1 cellular context compared by ENCODE assay signal in the genomic region with DNA sequence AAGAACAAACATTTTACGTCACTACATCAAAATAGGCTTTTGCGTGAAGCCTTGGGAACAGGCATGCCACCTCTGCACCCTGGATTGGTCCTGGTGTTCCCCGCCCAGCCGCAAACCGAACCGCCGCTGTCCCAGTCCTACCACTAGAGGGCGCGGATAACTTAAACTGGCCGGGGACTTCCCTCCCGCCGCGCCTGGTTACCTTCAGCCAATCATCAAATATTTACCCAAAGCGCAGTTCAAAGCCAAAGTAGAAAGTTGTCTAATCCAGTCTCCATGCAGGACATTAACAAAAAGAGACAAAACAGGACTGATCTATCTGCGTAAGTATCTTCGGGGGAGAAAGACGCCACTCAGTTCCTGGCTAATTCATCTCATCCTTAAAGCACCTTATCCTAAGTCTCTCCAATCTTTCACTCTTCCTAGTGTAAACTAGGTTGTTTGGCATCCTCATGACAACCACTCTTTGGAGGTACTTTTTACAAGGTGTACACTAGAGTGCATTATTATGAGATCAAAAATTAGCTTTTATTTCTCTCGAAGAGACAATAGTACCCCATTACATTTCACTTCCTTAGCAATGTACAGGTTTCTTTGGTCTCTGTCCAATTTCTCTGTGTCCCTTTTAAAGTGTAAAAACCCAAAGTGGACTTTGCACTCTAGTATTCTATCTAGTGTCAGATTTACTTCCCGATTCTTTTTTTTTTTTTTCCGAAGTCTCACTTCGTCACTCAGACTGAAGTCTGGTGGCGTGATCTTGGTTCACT.
TF ChIP-seq lines count a peak whose summit lies in the region.

No MANE protein-coding gene starts in this region.

TF ChIP-seq in HEK293, 187 proteins besides CTCF, POLR2A, EP300 and RAD21 (continued from another document):
- TF ChIP-seq, protein P1, sequence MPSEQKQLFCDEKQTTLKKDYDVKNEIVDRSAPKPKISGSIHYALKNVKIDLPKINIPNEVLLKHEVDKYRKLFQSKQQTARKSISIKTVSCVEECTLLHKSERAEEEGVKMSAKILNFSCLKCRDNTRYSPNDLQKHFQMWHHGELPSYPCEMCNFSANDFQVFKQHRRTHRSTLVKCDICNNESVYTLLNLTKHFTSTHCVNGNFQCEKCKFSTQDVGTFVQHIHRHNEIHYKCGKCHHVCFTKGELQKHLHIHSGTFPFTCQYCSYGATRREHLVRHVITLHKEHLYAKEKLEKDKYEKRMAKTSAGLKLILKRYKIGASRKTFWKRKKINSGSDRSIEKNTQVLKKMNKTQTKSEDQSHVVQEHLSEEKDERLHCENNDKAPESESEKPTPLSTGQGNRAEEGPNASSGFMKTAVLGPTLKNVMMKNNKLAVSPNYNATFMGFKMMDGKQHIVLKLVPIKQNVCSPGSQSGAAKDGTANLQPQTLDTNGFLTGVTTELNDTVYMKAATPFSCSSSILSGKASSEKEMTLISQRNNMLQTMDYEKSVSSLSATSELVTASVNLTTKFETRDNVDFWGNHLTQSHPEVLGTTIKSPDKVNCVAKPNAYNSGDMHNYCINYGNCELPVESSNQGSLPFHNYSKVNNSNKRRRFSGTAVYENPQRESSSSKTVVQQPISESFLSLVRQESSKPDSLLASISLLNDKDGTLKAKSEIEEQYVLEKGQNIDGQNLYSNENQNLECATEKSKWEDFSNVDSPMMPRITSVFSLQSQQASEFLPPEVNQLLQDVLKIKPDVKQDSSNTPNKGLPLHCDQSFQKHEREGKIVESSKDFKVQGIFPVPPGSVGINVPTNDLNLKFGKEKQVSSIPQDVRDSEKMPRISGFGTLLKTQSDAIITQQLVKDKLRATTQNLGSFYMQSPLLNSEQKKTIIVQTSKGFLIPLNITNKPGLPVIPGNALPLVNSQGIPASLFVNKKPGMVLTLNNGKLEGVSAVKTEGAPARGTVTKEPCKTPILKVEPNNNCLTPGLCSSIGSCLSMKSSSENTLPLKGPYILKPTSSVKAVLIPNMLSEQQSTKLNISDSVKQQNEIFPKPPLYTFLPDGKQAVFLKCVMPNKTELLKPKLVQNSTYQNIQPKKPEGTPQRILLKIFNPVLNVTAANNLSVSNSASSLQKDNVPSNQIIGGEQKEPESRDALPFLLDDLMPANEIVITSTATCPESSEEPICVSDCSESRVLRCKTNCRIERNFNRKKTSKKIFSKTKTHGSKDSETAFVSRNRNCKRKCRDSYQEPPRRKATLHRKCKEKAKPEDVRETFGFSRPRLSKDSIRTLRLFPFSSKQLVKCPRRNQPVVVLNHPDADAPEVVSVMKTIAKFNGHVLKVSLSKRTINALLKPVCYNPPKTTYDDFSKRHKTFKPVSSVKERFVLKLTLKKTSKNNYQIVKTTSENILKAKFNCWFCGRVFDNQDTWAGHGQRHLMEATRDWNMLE (tag by site-specific recombination; conservative IDR thresholded peaks at IDR 0.05; ENCODE audit: low read depth): no peak
- no peak for TF ChIP-seq OSR2 (tag by site-specific recombination; IDR thresholded peaks at IDR 0.05)
- peak; percentile 38 for TF ChIP-seq ZNF629 (tag by site-specific recombination; IDR thresholded peaks at IDR 0.05)
- TF ChIP-seq PRDM1 (tag by site-specific recombination; IDR thresholded peaks at IDR 0.05): 0 out of 2 replicates have a peak, but pooled peaks have one; percentile 46
- TF ChIP-seq, protein P2, sequence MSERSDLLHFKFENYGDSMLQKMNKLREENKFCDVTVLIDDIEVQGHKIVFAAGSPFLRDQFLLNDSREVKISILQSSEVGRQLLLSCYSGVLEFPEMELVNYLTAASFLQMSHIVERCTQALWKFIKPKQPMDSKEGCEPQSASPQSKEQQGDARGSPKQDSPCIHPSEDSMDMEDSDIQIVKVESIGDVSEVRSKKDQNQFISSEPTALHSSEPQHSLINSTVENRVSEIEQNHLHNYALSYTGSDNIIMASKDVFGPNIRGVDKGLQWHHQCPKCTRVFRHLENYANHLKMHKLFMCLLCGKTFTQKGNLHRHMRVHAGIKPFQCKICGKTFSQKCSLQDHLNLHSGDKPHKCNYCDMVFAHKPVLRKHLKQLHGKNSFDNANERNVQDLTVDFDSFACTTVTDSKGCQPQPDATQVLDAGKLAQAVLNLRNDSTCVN (tag by site-specific recombination; optimal IDR thresholded peaks at IDR 0.05): no peak
- peak; percentile 25; the same call in 1 of the 2 replicates for TF ChIP-seq KLF10 (tag by site-specific recombination; IDR thresholded peaks at IDR 0.05)
- TF ChIP-seq, protein P3, sequence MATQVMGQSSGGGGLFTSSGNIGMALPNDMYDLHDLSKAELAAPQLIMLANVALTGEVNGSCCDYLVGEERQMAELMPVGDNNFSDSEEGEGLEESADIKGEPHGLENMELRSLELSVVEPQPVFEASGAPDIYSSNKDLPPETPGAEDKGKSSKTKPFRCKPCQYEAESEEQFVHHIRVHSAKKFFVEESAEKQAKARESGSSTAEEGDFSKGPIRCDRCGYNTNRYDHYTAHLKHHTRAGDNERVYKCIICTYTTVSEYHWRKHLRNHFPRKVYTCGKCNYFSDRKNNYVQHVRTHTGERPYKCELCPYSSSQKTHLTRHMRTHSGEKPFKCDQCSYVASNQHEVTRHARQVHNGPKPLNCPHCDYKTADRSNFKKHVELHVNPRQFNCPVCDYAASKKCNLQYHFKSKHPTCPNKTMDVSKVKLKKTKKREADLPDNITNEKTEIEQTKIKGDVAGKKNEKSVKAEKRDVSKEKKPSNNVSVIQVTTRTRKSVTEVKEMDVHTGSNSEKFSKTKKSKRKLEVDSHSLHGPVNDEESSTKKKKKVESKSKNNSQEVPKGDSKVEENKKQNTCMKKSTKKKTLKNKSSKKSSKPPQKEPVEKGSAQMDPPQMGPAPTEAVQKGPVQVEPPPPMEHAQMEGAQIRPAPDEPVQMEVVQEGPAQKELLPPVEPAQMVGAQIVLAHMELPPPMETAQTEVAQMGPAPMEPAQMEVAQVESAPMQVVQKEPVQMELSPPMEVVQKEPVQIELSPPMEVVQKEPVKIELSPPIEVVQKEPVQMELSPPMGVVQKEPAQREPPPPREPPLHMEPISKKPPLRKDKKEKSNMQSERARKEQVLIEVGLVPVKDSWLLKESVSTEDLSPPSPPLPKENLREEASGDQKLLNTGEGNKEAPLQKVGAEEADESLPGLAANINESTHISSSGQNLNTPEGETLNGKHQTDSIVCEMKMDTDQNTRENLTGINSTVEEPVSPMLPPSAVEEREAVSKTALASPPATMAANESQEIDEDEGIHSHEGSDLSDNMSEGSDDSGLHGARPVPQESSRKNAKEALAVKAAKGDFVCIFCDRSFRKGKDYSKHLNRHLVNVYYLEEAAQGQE (tag by site-specific recombination; IDR thresholded peaks at IDR 0.05): no peak
- peak; percentile 92 for TF ChIP-seq ZNF341 (tag by site-specific recombination; IDR thresholded peaks at IDR 0.05; ENCODE audit: low read depth)
- TF ChIP-seq, protein P4, sequence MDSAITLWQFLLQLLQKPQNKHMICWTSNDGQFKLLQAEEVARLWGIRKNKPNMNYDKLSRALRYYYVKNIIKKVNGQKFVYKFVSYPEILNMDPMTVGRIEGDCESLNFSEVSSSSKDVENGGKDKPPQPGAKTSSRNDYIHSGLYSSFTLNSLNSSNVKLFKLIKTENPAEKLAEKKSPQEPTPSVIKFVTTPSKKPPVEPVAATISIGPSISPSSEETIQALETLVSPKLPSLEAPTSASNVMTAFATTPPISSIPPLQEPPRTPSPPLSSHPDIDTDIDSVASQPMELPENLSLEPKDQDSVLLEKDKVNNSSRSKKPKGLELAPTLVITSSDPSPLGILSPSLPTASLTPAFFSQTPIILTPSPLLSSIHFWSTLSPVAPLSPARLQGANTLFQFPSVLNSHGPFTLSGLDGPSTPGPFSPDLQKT (IDR thresholded peaks at IDR 0.05; ENCODE audit: borderline replicate concordance, low read depth, low read length): no peak
- TF ChIP-seq, protein P5, sequence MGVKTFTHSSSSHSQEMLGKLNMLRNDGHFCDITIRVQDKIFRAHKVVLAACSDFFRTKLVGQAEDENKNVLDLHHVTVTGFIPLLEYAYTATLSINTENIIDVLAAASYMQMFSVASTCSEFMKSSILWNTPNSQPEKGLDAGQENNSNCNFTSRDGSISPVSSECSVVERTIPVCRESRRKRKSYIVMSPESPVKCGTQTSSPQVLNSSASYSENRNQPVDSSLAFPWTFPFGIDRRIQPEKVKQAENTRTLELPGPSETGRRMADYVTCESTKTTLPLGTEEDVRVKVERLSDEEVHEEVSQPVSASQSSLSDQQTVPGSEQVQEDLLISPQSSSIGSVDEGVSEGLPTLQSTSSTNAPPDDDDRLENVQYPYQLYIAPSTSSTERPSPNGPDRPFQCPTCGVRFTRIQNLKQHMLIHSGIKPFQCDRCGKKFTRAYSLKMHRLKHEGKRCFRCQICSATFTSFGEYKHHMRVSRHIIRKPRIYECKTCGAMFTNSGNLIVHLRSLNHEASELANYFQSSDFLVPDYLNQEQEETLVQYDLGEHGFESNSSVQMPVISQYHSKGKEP (tag by site-specific recombination; IDR thresholded peaks at IDR 0.05): no peak
- TF ChIP-seq ZNF335 (tag by site-specific recombination; conservative IDR thresholded peaks at IDR 0.05): peak; percentile 77
- TF ChIP-seq ZFP69B (tag by site-specific recombination; IDR thresholded peaks at IDR 0.05): no peak
- no peak for TF ChIP-seq KLF1 (tag by site-specific recombination; IDR thresholded peaks at IDR 0.05)
- TF ChIP-seq, protein P6, sequence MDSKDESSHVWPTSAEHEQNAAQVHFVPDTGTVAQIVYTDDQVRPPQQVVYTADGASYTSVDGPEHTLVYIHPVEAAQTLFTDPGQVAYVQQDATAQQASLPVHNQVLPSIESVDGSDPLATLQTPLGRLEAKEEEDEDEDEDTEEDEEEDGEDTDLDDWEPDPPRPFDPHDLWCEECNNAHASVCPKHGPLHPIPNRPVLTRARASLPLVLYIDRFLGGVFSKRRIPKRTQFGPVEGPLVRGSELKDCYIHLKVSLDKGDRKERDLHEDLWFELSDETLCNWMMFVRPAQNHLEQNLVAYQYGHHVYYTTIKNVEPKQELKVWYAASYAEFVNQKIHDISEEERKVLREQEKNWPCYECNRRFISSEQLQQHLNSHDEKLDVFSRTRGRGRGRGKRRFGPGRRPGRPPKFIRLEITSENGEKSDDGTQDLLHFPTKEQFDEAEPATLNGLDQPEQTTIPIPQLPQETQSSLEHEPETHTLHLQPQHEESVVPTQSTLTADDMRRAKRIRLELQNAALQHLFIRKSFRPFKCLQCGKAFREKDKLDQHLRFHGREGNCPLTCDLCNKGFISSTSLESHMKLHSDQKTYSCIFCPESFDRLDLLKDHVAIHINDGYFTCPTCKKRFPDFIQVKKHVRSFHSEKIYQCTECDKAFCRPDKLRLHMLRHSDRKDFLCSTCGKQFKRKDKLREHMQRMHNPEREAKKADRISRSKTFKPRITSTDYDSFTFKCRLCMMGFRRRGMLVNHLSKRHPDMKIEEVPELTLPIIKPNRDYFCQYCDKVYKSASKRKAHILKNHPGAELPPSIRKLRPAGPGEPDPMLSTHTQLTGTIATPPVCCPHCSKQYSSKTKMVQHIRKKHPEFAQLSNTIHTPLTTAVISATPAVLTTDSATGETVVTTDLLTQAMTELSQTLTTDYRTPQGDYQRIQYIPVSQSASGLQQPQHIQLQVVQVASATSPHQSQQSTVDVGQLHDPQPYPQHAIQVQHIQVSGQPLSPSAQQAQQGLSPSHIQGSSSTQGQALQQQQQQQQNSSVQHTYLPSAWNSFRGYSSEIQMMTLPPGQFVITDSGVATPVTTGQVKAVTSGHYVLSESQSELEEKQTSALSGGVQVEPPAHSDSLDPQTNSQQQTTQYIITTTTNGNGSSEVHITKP (tag by site-specific recombination; IDR thresholded peaks at IDR 0.05): peak; percentile 89
- TF ChIP-seq GLIS1 (tag by site-specific recombination; IDR thresholded peaks at IDR 0.05): peak; percentile 66; the same call in 1 of the 2 replicates
- peak; percentile 70 for TF ChIP-seq ZNF660 (tag by site-specific recombination; IDR thresholded peaks at IDR 0.05)
- no peak for TF ChIP-seq ZNF391 (tag by site-specific recombination; IDR thresholded peaks at IDR 0.05; ENCODE audit: borderline replicate concordance, low read depth)
- TF ChIP-seq HOXC10 (CRISPR knock-in tag; IDR thresholded peaks at IDR 0.05): no peak
- TF ChIP-seq ZNF654 (tag by site-specific recombination; IDR thresholded peaks at IDR 0.05; ENCODE audit: low read depth): peak; percentile 67
- no peak for TF ChIP-seq EGR2 (tag by site-specific recombination; IDR thresholded peaks at IDR 0.05; ENCODE audit: low read depth)
